ENCODE assay signal across 8 cellular contexts in the genomic region with DNA sequence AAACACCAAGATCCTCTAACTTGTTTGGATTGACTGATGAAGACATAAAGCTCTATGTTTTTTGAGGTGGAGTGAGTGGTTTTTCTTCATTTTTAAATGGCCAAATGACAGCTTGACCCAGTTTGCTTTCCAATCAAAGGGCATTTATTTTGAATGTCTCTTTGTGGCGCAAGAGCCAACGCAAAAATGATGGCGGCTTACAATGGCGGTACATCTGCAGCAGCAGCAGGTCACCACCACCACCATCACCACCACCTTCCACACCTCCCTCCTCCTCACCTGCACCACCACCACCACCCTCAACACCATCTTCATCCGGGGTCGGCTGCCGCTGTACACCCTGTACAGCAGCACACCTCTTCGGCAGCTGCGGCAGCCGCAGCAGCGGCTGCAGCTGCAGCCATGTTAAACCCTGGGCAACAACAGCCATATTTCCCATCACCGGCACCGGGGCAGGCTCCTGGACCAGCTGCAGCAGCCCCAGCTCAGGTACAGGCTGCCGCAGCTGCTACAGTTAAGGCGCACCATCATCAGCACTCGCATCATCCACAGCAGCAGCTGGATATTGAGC. TPM values are rescaled to one million over a fixed set of nuclear protein-coding genes. Genes with fewer than 3 reads are reported as not detected.
DNase-seq lines count a peak whose midpoint lies in the region; ATAC-seq, FAIRE-seq and TF ChIP-seq lines count a peak whose summit lies in the region.

No MANE protein-coding gene starts in this region.

- CTCF ChIA-PET in PC-3 (lab: Charles Lee): no interaction called here
- CTCF ChIA-PET in endothelial cell of umbilical vein (lab: Charles Lee): no interaction called here

- H3K4me2 ChIP-seq in PC-3 (ENCODE audit: low read length) (peak overlapping the region; percentile 73), endothelial cell of umbilical vein (ENCODE audit: insufficient read depth, low read length) (peak overlapping the region; percentile 98), trophoblast cell (ENCODE audit: low read length) (peak overlapping the region; percentile 70)

- H3K14ac ChIP-seq in trophoblast cell (ENCODE audit: low read length): no peak overlapping the region

- no peak for TF ChIP-seq CTCF in GM06990 (IDR thresholded peaks at IDR 0.05; ENCODE audit: insufficient read depth, low read length, poor library complexity, severe bottlenecking)
- TF ChIP-seq CTCF in PC-3 (conservative IDR thresholded peaks at IDR 0.05; ENCODE audit: low read depth, low read length): no peak
- TF ChIP-seq CTCF in endothelial cell of umbilical vein (IDR thresholded peaks at IDR 0.05; ENCODE audit: extremely low read depth in 1 of 2, insufficient read depth in 1 of 2, low read depth in 1 of 2, low read length in 2 of 2): no peak

- H4K91ac ChIP-seq in trophoblast cell (ENCODE audit: low read depth, low read length): no peak overlapping the region

- H4K8ac ChIP-seq in trophoblast cell (ENCODE audit: low read depth, low read length): no peak overlapping the region

- no peak for DNase-seq in GM06990 (ENCODE audit: extremely low read depth, insufficient read length)
- DNase-seq in PC-3: no peak
- no peak for DNase-seq in endothelial cell of umbilical vein (ENCODE audit: low read depth, low spot score)
- DNase-seq in trophoblast cell: no peak
- DNase-seq in NCI-H748 treated with DMSO at 0.1 percent for 48 hours (lab: John Stamatoyannopoulos, UW): no peak
- DNase-seq in NCI-H1092 (lab: John Stamatoyannopoulos, UW): no peak
- no peak for DNase-seq in NCI-H2196 (lab: John Stamatoyannopoulos, UW; ENCODE audit: unreplicated experiment)
- no peak for DNase-seq in GM19240 (ENCODE audit: insufficient read length, low spot score)

- intact Hi-C loops in PC-3 (cut with micrococcal nuclease): loop anchor here (10.0 kb wide), 1 partner anchor 132 kb away; no protein-coding TSS in a partner anchor
- intact Hi-C loops in endothelial cell of umbilical vein (cut with micrococcal nuclease): loop anchor here (5.0 kb wide), 1 partner anchor 294 kb away; a partner anchor contains a TSS

- H2BK120ac ChIP-seq in trophoblast cell (ENCODE audit: insufficient read depth, low read length, poor library complexity): no peak overlapping the region

- no peak overlapping the region for H4K12ac ChIP-seq in trophoblast cell (ENCODE audit: low read depth, low read length)

- H4K20me1 ChIP-seq in PC-3 (ENCODE audit: low read length): peaks cover 13% of the 10 kb centered on the region; the same call in 1 of the 2 replicates
- H4K20me1 ChIP-seq in endothelial cell of umbilical vein (replicated peaks; ENCODE audit: control insufficient read depth, extremely low read depth, insufficient read depth, low read length): peaks cover 5% of the 10 kb centered on the region

- H2AFZ ChIP-seq in PC-3 (ENCODE audit: low read length) (no peak overlapping the region), endothelial cell of umbilical vein (ENCODE audit: low read depth, low read length) (no peak overlapping the region), trophoblast cell (ENCODE audit: insufficient read depth, low read length, poor library complexity) (no peak overlapping the region)

- H3K79me2 ChIP-seq in PC-3 (ENCODE audit: low read length): peaks cover 60% of the 10 kb centered on the region
- H3K79me2 ChIP-seq in endothelial cell of umbilical vein (ENCODE audit: control insufficient read depth, insufficient read depth, low read length): peaks cover 60% of the 10 kb centered on the region
- peaks cover 9% of the 10 kb centered on the region for H3K79me2 ChIP-seq in trophoblast cell (ENCODE audit: control insufficient read depth, insufficient read depth, low read length, poor library complexity)

- H3K36me3 ChIP-seq in GM06990 (ENCODE audit: control insufficient read depth, insufficient read depth, low read length) (no peaks in the 10 kb centered on the region), PC-3 (ENCODE audit: low read depth, low read length) (no peaks in the 10 kb centered on the region), endothelial cell of umbilical vein (ENCODE audit: control insufficient read depth in 2 of 2, extremely low read depth in 1 of 2, insufficient read depth in 2 of 2, low read length in 2 of 2) (peaks cover 0 to 11% of the 10 kb centered on the region in 2 experiments), trophoblast cell (ENCODE audit: control insufficient read depth in 1 of 2, insufficient read depth in 2 of 2, low read length in 2 of 2) (peaks cover 2 to 3% of the 10 kb centered on the region in 2 experiments)

- TF ChIP-seq POLR2A in endothelial cell of umbilical vein (IDR thresholded peaks at IDR 0.05; ENCODE audit: low read depth, low read length): no peak

- no peak overlapping the region for H2BK5ac ChIP-seq in trophoblast cell (ENCODE audit: low read depth, low read length, poor library complexity)

- H3K18ac ChIP-seq in trophoblast cell (ENCODE audit: low read length): no peak overlapping the region

- no peak overlapping the region for H3K23ac ChIP-seq in trophoblast cell (ENCODE audit: low read length)

- no peaks in the 10 kb centered on the region for H3F3A ChIP-seq in PC-3 (ENCODE audit: low read length, unreplicated experiment)

- peaks cover 39% of the 10 kb centered on the region for H3K4me1 ChIP-seq in PC-3 (ENCODE audit: insufficient read depth, low read length)
- H3K4me1 ChIP-seq in endothelial cell of umbilical vein (ENCODE audit: control insufficient read depth, extremely low read depth, insufficient read depth, low read length): peaks cover 31% of the 10 kb centered on the region
- H3K4me1 ChIP-seq in trophoblast cell (ENCODE audit: control insufficient read depth in 1 of 2, insufficient read depth in 2 of 2, low read length in 2 of 2): peaks cover 9 to 12% of the 10 kb centered on the region in 2 experiments

- no peak for FAIRE-seq in endothelial cell of umbilical vein (lab: Jason Lieb, UNC)

- no peaks in the 10 kb centered on the region for H3K9me2 ChIP-seq in PC-3 (replicated peaks; ENCODE audit: low read length)

- dilution Hi-C loops in endothelial cell of umbilical vein (cut with MboI; ENCODE audit: extremely low pct_ligation_motif_present, low sequenced_read_pairs): no loop called here

- H3K4ac ChIP-seq in trophoblast cell (ENCODE audit: low read depth, low read length): peak overlapping the region; percentile 1

- H3K9ac ChIP-seq in PC-3 (ENCODE audit: low read length) (peak overlapping the region; percentile 66; the same call in 1 of the 2 replicates), endothelial cell of umbilical vein (replicated peaks; ENCODE audit: extremely low read depth, insufficient read depth, low read length) (peak overlapping the region; percentile 90), trophoblast cell (ENCODE audit: low read length) (no peak overlapping the region)

- no peak for ATAC-seq in PC-3

- WGBS in trophoblast cell (ENCODE audit: extremely low coverage, insufficient coverage, insufficient read length): no CpG with 5 or more reads among the region's 16 CpGs

- peaks cover 3% of the 10 kb centered on the region for H3K79me1 ChIP-seq in trophoblast cell (ENCODE audit: low read length)

- H3K27me3 ChIP-seq in GM06990 (replicated peaks; ENCODE audit: control insufficient read depth, insufficient read depth, low read length) (no peaks in the 10 kb centered on the region), PC-3 (ENCODE audit: low read length) (no peaks in the 10 kb centered on the region), endothelial cell of umbilical vein (ENCODE audit: control insufficient read depth in 2 of 2, insufficient read depth in 2 of 2, low read length in 2 of 2) (no peaks in the 10 kb centered on the region), trophoblast cell (ENCODE audit: insufficient read depth, low read length) (no peaks in the 10 kb centered on the region)

- H3K27ac ChIP-seq in PC-3 (ENCODE audit: low read length) (no peak overlapping the region), endothelial cell of umbilical vein (ENCODE audit: insufficient read depth, low read depth, low read length) (no peak overlapping the region), trophoblast cell (ENCODE audit: low read depth, low read length) (no peak overlapping the region)

- no peak overlapping the region for H2AK5ac ChIP-seq in trophoblast cell (ENCODE audit: low read length)

- H3K4me3 ChIP-seq in GM06990 (replicated peaks; ENCODE audit: low read depth, low read length) (peak overlapping the region; percentile 36), PC-3 (ENCODE audit: low read length) (peak overlapping the region; percentile 82), endothelial cell of umbilical vein (replicated peaks in 1 of 3; ENCODE audit: insufficient read depth in 1 of 3, low read depth in 1 of 3, low read length in 3 of 3) (peak overlapping the region in 2 of 3 experiments; percentile 78 to 95), trophoblast cell (ENCODE audit: low read depth, low read length) (no peak overlapping the region)

- POLR2A ChIA-PET in PC-3 (lab: Charles Lee; ENCODE audit: unreplicated experiment) (no interaction called here), endothelial cell of umbilical vein (lab: Charles Lee) (interaction anchor here (0.6 to 0.7 kb wide), 2 partner anchors 12 to 91 kb away, joined by 3 read pairs; no protein-coding TSS in a partner anchor)

- peaks cover 3% of the 10 kb centered on the region for H3K9me1 ChIP-seq in endothelial cell of umbilical vein (replicated peaks; ENCODE audit: control insufficient read depth, extremely low read depth, insufficient read depth, low read length)

- no peak overlapping the region for H2BK12ac ChIP-seq in trophoblast cell (ENCODE audit: low read length)

- H3K9me3 ChIP-seq in PC-3 (ENCODE audit: low read length) (no peaks in the 10 kb centered on the region), endothelial cell of umbilical vein (replicated peaks; ENCODE audit: control insufficient read depth, insufficient read depth, low read length) (no peaks in the 10 kb centered on the region), trophoblast cell (ENCODE audit: insufficient read depth, low read depth, low read length) (no peaks in the 10 kb centered on the region)

- BruUV-seq in PC-3 (replicated peaks; lab: Mats Ljungman, UMichigan) (TSS peak; percentile 48), endothelial cell of umbilical vein (replicated peaks; lab: Mats Ljungman, UMichigan) (TSS peak; percentile 32)

TF ChIP-seq in endothelial cell of umbilical vein, 7 proteins besides CTCF, POLR2A, EP300 and RAD21 (continues in another document):
- no peak for TF ChIP-seq MYC (IDR thresholded peaks at IDR 0.05; ENCODE audit: low read depth, low read length)
- TF ChIP-seq POLR2AphosphoS5 (IDR thresholded peaks at IDR 0.05; ENCODE audit: insufficient read depth, low read depth, low read length): no peak

RNA-seq across cellular contexts. Expression of a gene that starts 0.3 kb away (rescaled TPM):
- total RNA-seq in PC-3 (2014; rRNA removed): 14.9 and 16.3 TPM in 2 replicates
- total RNA-seq in endothelial cell of umbilical vein: 32.6 and 34.2 TPM in 2 replicates
- polyA plus RNA-seq in endothelial cell of umbilical vein: 21.8 and 23.8 TPM in 2 replicates
- polyA plus RNA-seq in endothelial cell of umbilical vein (2011; cell fraction: cytosol; rRNA removed): 15.3 and 20.3 TPM in 2 replicates
- 33.3 and 45.7 TPM in 2 replicates for polyA plus RNA-seq in endothelial cell of umbilical vein (2011; cell fraction: nucleus; rRNA removed)
- 15.0 and 15.5 TPM in 2 replicates for polyA plus RNA-seq in endothelial cell of umbilical vein (2012)
- polyA minus RNA-seq in endothelial cell of umbilical vein: 93.4 and 121 TPM in 2 replicates
- 13.2 TPM for polyA minus RNA-seq in endothelial cell of umbilical vein (2011; cell fraction: cytosol; rRNA and poly(A)+ RNA removed)
- 174 and 190 TPM in 2 replicates for polyA minus RNA-seq in endothelial cell of umbilical vein (2011; cell fraction: nucleus; rRNA and poly(A)+ RNA removed)
- polyA plus RNA-seq in trophoblast cell (2013): 29.9 and 31.7 TPM in 2 replicates
